Comparison of ENCODE assay signal across 8 cellular contexts in genomic region chr6:26055670-26056582, GRCh38. TPM values are rescaled to one million over a fixed set of nuclear protein-coding genes. Genes with fewer than 3 reads are reported as not detected.
A peak's percentile ranks its signal among the peaks of the same experiment; 100 is the strongest.
DNase-seq lines count a peak whose midpoint lies in the region.

No MANE protein-coding gene starts in this region.

- peaks cover 11% of the 10 kb centered on the region for H3K4me1 ChIP-seq in neuron (ENCODE audit: insufficient read depth, low read length)

- peak overlapping the region; percentile 86 for H3K27ac ChIP-seq in substantia nigra (ENCODE audit: low read depth, low read length, poor library complexity, severe bottlenecking)

- H3K27me3 ChIP-seq in neuron (ENCODE audit: insufficient read depth, low read length), result no peaks in the 10 kb centered on the region

- H3K36me3 ChIP-seq in neuron (ENCODE audit: insufficient read depth, low read length), result no peaks in the 10 kb centered on the region

- H2AFZ ChIP-seq in neuron (ENCODE audit: low read depth, low read length), result peak overlapping the region; percentile 39

- H3K9me3 ChIP-seq in neuron (ENCODE audit: low read length), result no peaks in the 10 kb centered on the region

- peak overlapping the region; percentile 61 for H3K4me3 ChIP-seq in neuron (ENCODE audit: low read length)

- DNase-seq in GDM1 (lab: John Stamatoyannopoulos, UW) (peak; percentile 92), HCEC 1CT (peak; percentile 90), M059J (ENCODE audit: low read depth) (peak; percentile 94), SHP77 treated with DMSO at 0.1 percent for 48 hours (lab: John Stamatoyannopoulos, UW) (peak; percentile 86), foreskin melanocyte (peak; percentile 93), substantia nigra (lab: John Stamatoyannopoulos, UW) (peak; percentile 38 to 93 (median 80))
- DNase-seq in activated naive CD4-positive, alpha-beta T cell treated with Interleukin-2 at 50 U/mL for 16 hours, result peak; percentile 85

RNA-seq across cellular contexts. Expression of gene HFE, which starts 31.3 kb away (rescaled TPM):
- total RNA-seq in M059J (2014; rRNA removed; shearing (Covaris generic)), result 16.9 and 20.6 TPM in 2 replicates

Comparison
In these comparisons a context has a peak if more than half of its experiments do, and no peak if none do; other contexts are left out.
1. Peak in every context shown above with its lines: DNase-seq, H3K4me3 ChIP-seq and H3K27ac ChIP-seq.